In genomic region chr11:96680515-96680914, GRCh38 we compare ENCODE assay signal across 25 cellular contexts.
"Had no signal": no experiment of that assay in that cellular context is flagged by ENCODE, and none has a peak within 500 bp of the region (broad histone marks: within the 10 kb centered on the region; RNA-seq: fewer than 3 reads in every experiment).

No MANE protein-coding gene starts in this region.

- H3K9me3 ChIP-seq: Peyer's patch had no signal

- H3K9me3 Mint-ChIP-seq: activated CD4-positive, alpha-beta memory T cell treated with anti-CD3 and anti-CD28 coated beads, Interleukin-2, amount 10 ng/mL, durations not matched to agents 7 days and 5 days; activated naive CD4-positive, alpha-beta T cell treated with anti-CD3 and anti-CD28 coated beads, Interleukin-2, amount 10 ng/mL, durations not matched to agents 7 days and 5 days had no signal

- H3K36me3 Mint-ChIP-seq: activated CD8-positive, alpha-beta memory T cell treated with anti-CD3 and anti-CD28 coated beads, Interleukin-2, amount 10 ng/mL, durations not matched to agents 7 days and 5 days; activated naive CD4-positive, alpha-beta T cell treated with anti-CD3 and anti-CD28 coated beads, Interleukin-2, amount 10 ng/mL, durations not matched to agents 7 days and 5 days; activated naive CD8-positive, alpha-beta T cell; brain had no signal

- H3K4me3 ChIP-seq: K562, Peyer's patch had no signal

- DNase-seq: activated CD4-positive, alpha-beta memory T cell treated with anti-CD3 and anti-CD28 coated beads, Interleukin-2, amount 10 ng/mL, durations not matched to agents 7 days and 5 days; activated CD4-positive, alpha-beta T cell treated with anti-CD3 and anti-CD28 coated beads for 1 hour; activated CD4-positive, alpha-beta T cell treated with anti-CD3 and anti-CD28 coated beads for 48 hours; activated CD4-positive, CD25-positive, alpha-beta regulatory T cell; activated CD8-positive, alpha-beta memory T cell treated with anti-CD3 and anti-CD28 coated beads for 24 hours; activated CD8-positive, alpha-beta memory T cell treated with anti-CD3 and anti-CD28 coated beads, Interleukin-2, amount 10 ng/mL, durations not matched to agents 7 days and 5 days; activated CD8-positive, alpha-beta memory T cell treated with anti-CD3 and anti-CD28 coated beads, Interleukin-2, amount 50 U/mL, for 48 hours; activated effector memory CD4-positive, alpha-beta T cell treated with Interleukin-2 at 50 U/mL for 16 hours; activated naive CD4-positive, alpha-beta T cell treated with anti-CD3 and anti-CD28 coated beads, Interleukin-2, amount 10 ng/mL, durations not matched to agents 7 days and 5 days; activated naive CD8-positive, alpha-beta T cell treated with anti-CD3 and anti-CD28 coated beads, Interleukin-2, amount 50 U/mL, for 24 hours; activated T-cell treated with anti-CD3 and anti-CD28 coated beads, Interleukin-2, amount 50 U/mL, for 48 hours; anterior cingulate cortex; caudate nucleus; cerebellar nuclear complex; NCI-H1048; NCI-H187 treated with DMSO at 0.1 percent for 48 hours; NCI-H524 treated with DMSO at 0.1 percent for 48 hours; Peyer's patch; RPMI8226; T1000; WERI-Rb-1 had no signal

- H3K27me3 ChIP-seq: Peyer's patch had no signal

- H3K27ac Mint-ChIP-seq: activated CD4-positive, alpha-beta memory T cell treated with anti-CD3 and anti-CD28 coated beads, Interleukin-2, amount 10 ng/mL, durations not matched to agents 7 days and 5 days; activated CD8-positive, alpha-beta memory T cell treated with anti-CD3 and anti-CD28 coated beads, Interleukin-2, amount 10 ng/mL, durations not matched to agents 7 days and 5 days; activated naive CD4-positive, alpha-beta T cell treated with anti-CD3 and anti-CD28 coated beads, Interleukin-2, amount 10 ng/mL, durations not matched to agents 7 days and 5 days; activated naive CD8-positive, alpha-beta T cell; activated naive CD8-positive, alpha-beta T cell treated with anti-CD3 and anti-CD28 coated beads, Interleukin-2, amount 50 U/mL, for 24 hours; brain had no signal

- H3K36me3 ChIP-seq: Peyer's patch, WERI-Rb-1 had no signal

- H3K27ac ChIP-seq: Peyer's patch, WERI-Rb-1 had no signal

- H3K27me3 Mint-ChIP-seq: activated CD4-positive, alpha-beta memory T cell treated with anti-CD3 and anti-CD28 coated beads, Interleukin-2, amount 10 ng/mL, durations not matched to agents 7 days and 5 days; activated CD8-positive, alpha-beta memory T cell treated with anti-CD3 and anti-CD28 coated beads, Interleukin-2, amount 10 ng/mL, durations not matched to agents 7 days and 5 days; activated naive CD4-positive, alpha-beta T cell treated with anti-CD3 and anti-CD28 coated beads, Interleukin-2, amount 10 ng/mL, durations not matched to agents 7 days and 5 days; activated naive CD8-positive, alpha-beta T cell; activated naive CD8-positive, alpha-beta T cell treated with anti-CD3 and anti-CD28 coated beads, Interleukin-2, amount 50 U/mL, for 24 hours had no signal

- H3K4me3 Mint-ChIP-seq: activated CD4-positive, alpha-beta memory T cell treated with anti-CD3 and anti-CD28 coated beads, Interleukin-2, amount 10 ng/mL, durations not matched to agents 7 days and 5 days; activated CD8-positive, alpha-beta memory T cell treated with anti-CD3 and anti-CD28 coated beads, Interleukin-2, amount 10 ng/mL, durations not matched to agents 7 days and 5 days; activated naive CD4-positive, alpha-beta T cell treated with anti-CD3 and anti-CD28 coated beads, Interleukin-2, amount 10 ng/mL, durations not matched to agents 7 days and 5 days; activated naive CD8-positive, alpha-beta T cell; activated naive CD8-positive, alpha-beta T cell treated with anti-CD3 and anti-CD28 coated beads, Interleukin-2, amount 50 U/mL, for 24 hours; brain had no signal

- H3K4me1 ChIP-seq: Peyer's patch had no signal

- FAIRE-seq: bronchial epithelial cell, K562 had no signal

- H3K4me1 Mint-ChIP-seq: activated CD4-positive, alpha-beta memory T cell treated with anti-CD3 and anti-CD28 coated beads, Interleukin-2, amount 10 ng/mL, durations not matched to agents 7 days and 5 days; activated CD8-positive, alpha-beta memory T cell treated with anti-CD3 and anti-CD28 coated beads, Interleukin-2, amount 10 ng/mL, durations not matched to agents 7 days and 5 days; activated naive CD4-positive, alpha-beta T cell treated with anti-CD3 and anti-CD28 coated beads, Interleukin-2, amount 10 ng/mL, durations not matched to agents 7 days and 5 days; activated naive CD8-positive, alpha-beta T cell treated with anti-CD3 and anti-CD28 coated beads, Interleukin-2, amount 50 U/mL, for 24 hours had no signal
